In the genomic region with DNA sequence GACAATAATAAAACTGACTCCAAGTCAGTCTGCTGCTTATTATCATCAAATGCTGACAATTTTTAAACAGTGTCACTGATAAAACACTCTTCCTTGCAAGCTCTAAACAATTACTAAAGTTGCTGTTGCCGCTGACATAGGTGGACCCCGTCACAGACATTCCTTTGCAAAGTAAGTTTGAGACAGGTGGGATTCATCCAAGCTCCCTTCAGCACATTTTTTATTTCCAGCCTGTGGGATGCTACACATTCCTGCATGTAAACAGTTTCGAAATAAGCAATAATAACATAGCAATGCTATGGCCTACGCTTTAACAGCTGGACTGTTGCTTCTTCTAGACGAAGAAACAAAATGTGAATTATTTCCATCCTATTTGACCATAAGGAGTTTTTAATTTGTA, we compare ENCODE assay signal across 16 cellular contexts.
DNase-seq lines count a peak whose midpoint lies in the region; ATAC-seq, FAIRE-seq and TF ChIP-seq lines count a peak whose summit lies in the region.
"Had no signal": no experiment of that assay in that cellular context is flagged by ENCODE, and none has a peak within 500 bp of the region (broad histone marks: within the 10 kb centered on the region; RNA-seq: fewer than 3 reads in every experiment).

No MANE protein-coding gene starts in this region.

- no peaks in the 10 kb centered on the region for H3K36me3 ChIP-seq in BLaER1
- H3K36me3 ChIP-seq in OCI-LY7 (ENCODE audit: insufficient read depth, low read length): no peaks in the 10 kb centered on the region
- no peaks in the 10 kb centered on the region for H3K36me3 ChIP-seq in neural cell (ENCODE audit: insufficient read depth, low read length)
- H3K36me3 ChIP-seq: heart right ventricle had no signal

- TF ChIP-seq POLR2A in GM18505 (IDR thresholded peaks at IDR 0.05; ENCODE audit: borderline replicate concordance, extremely low read depth, insufficient read depth, insufficient read length): no peak

- no peaks in the 10 kb centered on the region for H3K79me2 ChIP-seq in OCI-LY7 (ENCODE audit: insufficient read depth, low read depth, low read length)
- no peaks in the 10 kb centered on the region for H3K79me2 ChIP-seq in neural cell (replicated peaks; ENCODE audit: insufficient read depth, low read length)

- POLR2A ChIA-PET in OCI-LY7 (lab: Charles Lee): interaction anchor here (0.9 to 1.6 kb wide), 3 partner anchors 21 to 134 kb away, joined by 3 read pairs; no protein-coding TSS in a partner anchor

- TF ChIP-seq CTCF in OCI-LY7 (conservative IDR thresholded peaks at IDR 0.05; ENCODE audit: low read length) (no peak), choroid plexus epithelial cell (conservative IDR thresholded peaks at IDR 0.05; ENCODE audit: low read depth, low read length) (no peak), neural cell (IDR thresholded peaks at IDR 0.05; ENCODE audit: poor library complexity, severe bottlenecking) (no peak)

- H2AFZ ChIP-seq in OCI-LY7 (ENCODE audit: low read length) (peak overlapping the region; percentile 68; the same call in 1 of the 2 replicates), neural cell (ENCODE audit: low read depth, low read length) (no peak overlapping the region)

- H3K9me3 ChIP-seq in BLaER1 (no peaks in the 10 kb centered on the region), OCI-LY7 (ENCODE audit: low read length) (no peaks in the 10 kb centered on the region), neural cell (ENCODE audit: low read length) (no peaks in the 10 kb centered on the region)
- H3K9me3 ChIP-seq: heart right ventricle, mucosa of descending colon had no signal

- no peak for ATAC-seq in GM18505 (IDR thresholded peaks at IDR 0.05; ENCODE audit: unreplicated experiment)
- ATAC-seq: K562 had no signal

- CTCF ChIA-PET in OCI-LY7 (lab: Charles Lee; ENCODE audit: unreplicated experiment): no interaction called here

- no TSS peak for BruUV-seq in OCI-LY7 (replicated peaks; lab: Mats Ljungman, UMichigan)

- H3K27ac ChIP-seq in BLaER1 (no peak overlapping the region; the same call in 1 of the 2 replicates), OCI-LY7 (ENCODE audit: low read depth, low read length, poor library complexity, severe bottlenecking) (no peak overlapping the region), neural cell (ENCODE audit: low read length) (no peak overlapping the region)

- no peaks in the 10 kb centered on the region for H3K9me2 ChIP-seq in OCI-LY7 (ENCODE audit: insufficient read depth, low read length)
- H3K9me2 ChIP-seq in neural cell (ENCODE audit: insufficient read depth, low read length): no peaks in the 10 kb centered on the region

- no peaks in the 10 kb centered on the region for H3K27me3 ChIP-seq in BLaER1
- H3K27me3 ChIP-seq in neural cell (ENCODE audit: insufficient read depth, low read depth, low read length): no peaks in the 10 kb centered on the region
- H3K27me3 ChIP-seq: heart right ventricle had no signal

- H3K4me1 ChIP-seq in BLaER1 (peaks cover 51% of the 10 kb centered on the region), OCI-LY7 (ENCODE audit: insufficient read depth, low read length, poor library complexity, severe bottlenecking) (peaks cover 46% of the 10 kb centered on the region)

- intact Hi-C loops in OCI-LY7 (cut with micrococcal nuclease; ENCODE audit: unreplicated experiment): no loop called here

- no peaks in the 10 kb centered on the region for H3F3A ChIP-seq in neural cell (ENCODE audit: insufficient read depth, low read length, poor library complexity, severe bottlenecking)

- no peak for TF ChIP-seq EP300 in neural cell (conservative IDR thresholded peaks at IDR 0.05; ENCODE audit: poor library complexity, severe bottlenecking)

- H4K20me1 ChIP-seq in BLaER1: no peaks in the 10 kb centered on the region
- no peaks in the 10 kb centered on the region for H4K20me1 ChIP-seq in OCI-LY7 (ENCODE audit: insufficient read depth, low read length)
- H4K20me1 ChIP-seq in neural cell (ENCODE audit: insufficient read depth): no peaks in the 10 kb centered on the region

- H3K9ac ChIP-seq in BLaER1: peak overlapping the region; percentile 7; the same call in 1 of the 2 replicates
- no peak overlapping the region for H3K9ac ChIP-seq in neural cell (ENCODE audit: low read length)

- FAIRE-seq in GM19239 (lab: Jason Lieb, UNC) (no peak), urothelium cell line (lab: Jason Lieb, UNC) (no peak)
- FAIRE-seq: K562 had no signal

- no peak overlapping the region for H3K4me3 ChIP-seq in BLaER1
- no peak overlapping the region for H3K4me3 ChIP-seq in OCI-LY7 (ENCODE audit: low read depth, low read length, poor library complexity, severe bottlenecking)
- H3K4me3 ChIP-seq in choroid plexus epithelial cell (ENCODE audit: low read depth, low read length): no peak overlapping the region
- H3K4me3 ChIP-seq in neural cell (ENCODE audit: low read length): no peak overlapping the region
- H3K4me3 ChIP-seq: heart right ventricle, K562, mucosa of descending colon had no signal

- peak overlapping the region; percentile 71 for H3K4me2 ChIP-seq in BLaER1
- H3K4me2 ChIP-seq in OCI-LY7 (ENCODE audit: low read length): no peak overlapping the region
- H3K4me2 ChIP-seq in neural cell (ENCODE audit: low read length): peak overlapping the region; percentile 16

- TF ChIP-seq RAD21 in neural cell (conservative IDR thresholded peaks at IDR 0.05): no peak

- DNase-seq in OCI-LY7 (ENCODE audit: low spot score) (no peak), choroid plexus epithelial cell (ENCODE audit: low read depth) (peak; percentile 83), hepatic stellate cell (ENCODE audit: low spot score) (no peak), GM19239 (ENCODE audit: insufficient read length, low spot score) (no peak), urothelium cell line (ENCODE audit: low spot score) (no peak)
- DNase-seq: ACHN; aorta; heart right ventricle; NCI-H2107; stimulated activated CD4-positive, alpha-beta T cell treated with anti-CD3 and anti-CD28 coated beads, Interleukin-12 subunit alpha, Interleukin-12 subunit beta, amount 100 ng/mL, for 4 hours; stimulated activated naive CD4-positive, alpha-beta T cell treated with Interleukin-2 at 50 U/mL for 16 hours had no signal

TF ChIP-seq in neural cell, 6 proteins besides CTCF, POLR2A, EP300 and RAD21:
- no peak for TF ChIP-seq POLR2AphosphoS5 (IDR thresholded peaks at IDR 0.05)
- no peak for TF ChIP-seq TAF1 (IDR thresholded peaks at IDR 0.05; ENCODE audit: low read depth)
- no peak for TF ChIP-seq EZH2 (IDR thresholded peaks at IDR 0.05; ENCODE audit: borderline replicate concordance, insufficient read depth, low read length, poor library complexity, severe bottlenecking)
- TF ChIP-seq SMC3 (conservative IDR thresholded peaks at IDR 0.05; ENCODE audit: poor library complexity): no peak
- TF ChIP-seq, protein P1, sequence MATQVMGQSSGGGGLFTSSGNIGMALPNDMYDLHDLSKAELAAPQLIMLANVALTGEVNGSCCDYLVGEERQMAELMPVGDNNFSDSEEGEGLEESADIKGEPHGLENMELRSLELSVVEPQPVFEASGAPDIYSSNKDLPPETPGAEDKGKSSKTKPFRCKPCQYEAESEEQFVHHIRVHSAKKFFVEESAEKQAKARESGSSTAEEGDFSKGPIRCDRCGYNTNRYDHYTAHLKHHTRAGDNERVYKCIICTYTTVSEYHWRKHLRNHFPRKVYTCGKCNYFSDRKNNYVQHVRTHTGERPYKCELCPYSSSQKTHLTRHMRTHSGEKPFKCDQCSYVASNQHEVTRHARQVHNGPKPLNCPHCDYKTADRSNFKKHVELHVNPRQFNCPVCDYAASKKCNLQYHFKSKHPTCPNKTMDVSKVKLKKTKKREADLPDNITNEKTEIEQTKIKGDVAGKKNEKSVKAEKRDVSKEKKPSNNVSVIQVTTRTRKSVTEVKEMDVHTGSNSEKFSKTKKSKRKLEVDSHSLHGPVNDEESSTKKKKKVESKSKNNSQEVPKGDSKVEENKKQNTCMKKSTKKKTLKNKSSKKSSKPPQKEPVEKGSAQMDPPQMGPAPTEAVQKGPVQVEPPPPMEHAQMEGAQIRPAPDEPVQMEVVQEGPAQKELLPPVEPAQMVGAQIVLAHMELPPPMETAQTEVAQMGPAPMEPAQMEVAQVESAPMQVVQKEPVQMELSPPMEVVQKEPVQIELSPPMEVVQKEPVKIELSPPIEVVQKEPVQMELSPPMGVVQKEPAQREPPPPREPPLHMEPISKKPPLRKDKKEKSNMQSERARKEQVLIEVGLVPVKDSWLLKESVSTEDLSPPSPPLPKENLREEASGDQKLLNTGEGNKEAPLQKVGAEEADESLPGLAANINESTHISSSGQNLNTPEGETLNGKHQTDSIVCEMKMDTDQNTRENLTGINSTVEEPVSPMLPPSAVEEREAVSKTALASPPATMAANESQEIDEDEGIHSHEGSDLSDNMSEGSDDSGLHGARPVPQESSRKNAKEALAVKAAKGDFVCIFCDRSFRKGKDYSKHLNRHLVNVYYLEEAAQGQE (IDR thresholded peaks at IDR 0.05; ENCODE audit: borderline replicate concordance): no peak
- no peak for TF ChIP-seq MXI1 (conservative IDR thresholded peaks at IDR 0.05; ENCODE audit: poor library complexity, severe bottlenecking)
